ENCODE assay signal across 28 cellular contexts in the genomic region with DNA sequence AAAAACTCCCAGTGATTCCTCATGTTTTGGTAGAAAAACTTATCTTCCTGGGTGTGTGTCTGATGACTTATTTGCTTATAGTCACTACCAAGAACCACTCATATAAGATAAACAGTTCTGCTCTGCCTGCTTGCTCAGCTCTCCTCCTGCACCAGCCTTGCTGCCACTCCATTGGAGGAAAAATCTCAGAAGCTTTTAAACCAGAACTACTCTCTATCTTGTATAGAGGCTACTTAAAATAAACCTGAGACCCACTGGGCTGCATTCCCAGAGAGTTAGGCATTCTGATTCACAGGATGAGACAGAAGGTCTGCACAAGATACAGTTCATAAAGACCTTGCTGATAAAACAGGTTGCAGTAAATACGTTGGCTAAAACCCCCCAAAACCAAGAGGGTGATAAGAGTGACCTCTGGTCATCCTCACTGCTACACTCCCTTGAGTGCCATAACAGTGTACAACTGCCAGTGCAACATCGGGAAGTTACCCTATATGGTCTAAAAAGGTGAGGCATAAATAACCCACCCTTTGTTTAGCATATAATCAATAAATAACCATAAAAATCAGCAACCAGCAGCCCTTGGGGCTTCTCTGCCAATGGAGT.
DNase-seq lines count a peak whose midpoint lies in the region; ATAC-seq, FAIRE-seq and TF ChIP-seq lines count a peak whose summit lies in the region.
"Had no signal": no experiment of that assay in that cellular context is flagged by ENCODE, and none has a peak within 500 bp of the region (broad histone marks: within the 10 kb centered on the region; RNA-seq: fewer than 3 reads in every experiment).

No MANE protein-coding gene starts in this region.

- in situ Hi-C loops in IMR-90 (cut with MboI; ENCODE audit: low sequenced_read_pairs), result no loop called here

- H3K36me3 Mint-ChIP-seq in MCF 10A (ENCODE audit: insufficient read depth, unreplicated experiment) (no peaks in the 10 kb centered on the region), astrocyte (ENCODE audit: low read depth, unreplicated experiment) (no peaks in the 10 kb centered on the region), type B pancreatic cell (no peaks in the 10 kb centered on the region)
- H3K36me3 Mint-ChIP-seq: stimulated activated naive B cell treated with anti-CD40 and anti-IgM and Interleukin-4, amounts not matched to agents 10 μg/mL and 1 μg/mL and 100 μg/mL, for 72 hours; WTC11 had no signal

- H3K79me1 ChIP-seq in IMR-90 (ENCODE audit: low read depth in 1 of 2, low read length in 2 of 2) (no peaks in the 10 kb centered on the region), mesenchymal stem cell (replicated peaks; ENCODE audit: low read length, poor library complexity, severe bottlenecking) (no peaks in the 10 kb centered on the region)

- H3K9me2 ChIP-seq in Karpas-422 (replicated peaks; ENCODE audit: insufficient read depth, low read length), result no peaks in the 10 kb centered on the region

- H3K4me3 Mint-ChIP-seq in MCF 10A (ENCODE audit: unreplicated experiment) (no peak overlapping the region), astrocyte (ENCODE audit: unreplicated experiment) (no peak overlapping the region), type B pancreatic cell (no peak overlapping the region)
- H3K4me3 Mint-ChIP-seq: nephron; stimulated activated naive B cell treated with anti-CD40 and anti-IgM and Interleukin-4, amounts not matched to agents 10 μg/mL and 1 μg/mL and 100 μg/mL, for 72 hours; WTC11 had no signal

- H3K4ac ChIP-seq in IMR-90 (ENCODE audit: low read depth, low read length) (no peak overlapping the region), mesenchymal stem cell (ENCODE audit: low read depth in 1 of 2, low read length in 2 of 2) (no peak overlapping the region)

- no peaks in the 10 kb centered on the region for H3K4me1 ChIP-seq in breast epithelium
- H3K4me1 ChIP-seq in IMR-90 (ENCODE audit: control insufficient read depth, insufficient read depth, low read length), result 0 out of 2 replicates have a peak, but pooled peaks cover 2% of the 10 kb centered on the region
- H3K4me1 ChIP-seq in astrocyte (ENCODE audit: insufficient read depth, low read length), result no peaks in the 10 kb centered on the region
- no peaks in the 10 kb centered on the region for H3K4me1 ChIP-seq in mesenchymal stem cell (ENCODE audit: control insufficient read depth, insufficient read depth, low read depth, low read length)
- no peaks in the 10 kb centered on the region for H3K4me1 ChIP-seq in Karpas-422 (ENCODE audit: low read length)
- H3K4me1 ChIP-seq: foreskin keratinocyte, HAP-1, pancreas had no signal

- no CpG with 5 or more reads among the region's 2 CpGs for WGBS in IMR-90 (ENCODE audit: extremely low coverage in 2 of 2, insufficient read length in 1 of 2), 2 experiments
- WGBS in mesenchymal stem cell, result 18% methylated on average over 2 of the region's 2 CpGs

- POLR2A ChIA-PET in MCF 10A (lab: Yijun Ruan, JAX) (no interaction called here), IMR-90 (lab: Charles Lee; ENCODE audit: unreplicated experiment) (interaction anchor here (0.6 kb wide), 1 partner anchor 23 kb away, joined by 4 read pairs; no protein-coding TSS in a partner anchor)

- H3K27ac Mint-ChIP-seq in MCF 10A (ENCODE audit: low read depth, unreplicated experiment) (no peak overlapping the region), astrocyte (ENCODE audit: unreplicated experiment) (no peak overlapping the region), type B pancreatic cell (no peak overlapping the region)
- H3K27ac Mint-ChIP-seq: nephron; stimulated activated naive B cell treated with anti-CD40 and anti-IgM and Interleukin-4, amounts not matched to agents 10 μg/mL and 1 μg/mL and 100 μg/mL, for 72 hours; WTC11 had no signal

- no peak overlapping the region for H3K9ac ChIP-seq in IMR-90 (ENCODE audit: low read depth, low read length)
- H3K9ac ChIP-seq in astrocyte (ENCODE audit: low read length), result no peak overlapping the region
- no peak overlapping the region for H3K9ac ChIP-seq in mesenchymal stem cell (ENCODE audit: low read length)
- no peak overlapping the region for H3K9ac ChIP-seq in Karpas-422 (ENCODE audit: low read length)

- H3K14ac ChIP-seq in IMR-90 (replicated peaks; ENCODE audit: low read depth, low read length) (no peak overlapping the region), mesenchymal stem cell (ENCODE audit: low read length in 2 of 2) (no peak overlapping the region)

- H3K9me3 ChIP-seq in breast epithelium (no peaks in the 10 kb centered on the region), IMR-90 (ENCODE audit: control insufficient read depth, insufficient read depth, low read length) (no peaks in the 10 kb centered on the region), astrocyte (ENCODE audit: insufficient read depth, low read depth, low read length) (no peaks in the 10 kb centered on the region), mesenchymal stem cell (ENCODE audit: control insufficient read depth, low read length) (no peaks in the 10 kb centered on the region), Karpas-422 (ENCODE audit: low read length) (peaks cover 21% of the 10 kb centered on the region)
- H3K9me3 ChIP-seq: HAP-1, pancreas had no signal

- H2BK15ac ChIP-seq in IMR-90 (ENCODE audit: low read depth, low read length), result no peak overlapping the region
- no peak overlapping the region for H2BK15ac ChIP-seq in mesenchymal stem cell (ENCODE audit: low read depth, poor library complexity, severe bottlenecking)

- intact Hi-C loops in MCF 10A (cut with micrococcal nuclease), result no loop called here
- intact Hi-C loops in breast epithelium (cut with DNase I; ENCODE audit: low total_unique reads), result no loop called here
- intact Hi-C loops in IMR-90 (cut with micrococcal nuclease), result no loop called here

- H3K27me3 ChIP-seq in breast epithelium, result no peaks in the 10 kb centered on the region
- no peaks in the 10 kb centered on the region for H3K27me3 ChIP-seq in IMR-90 (ENCODE audit: control insufficient read depth, insufficient read depth, low read length)
- no peaks in the 10 kb centered on the region for H3K27me3 ChIP-seq in astrocyte (ENCODE audit: insufficient read depth, low read length)
- H3K27me3 ChIP-seq in mesenchymal stem cell (ENCODE audit: control insufficient read depth in 1 of 2, insufficient read depth in 1 of 2, low read length in 2 of 2), result no peaks in the 10 kb centered on the region
- H3K27me3 ChIP-seq in Karpas-422 (ENCODE audit: low read length), result no peaks in the 10 kb centered on the region
- H3K27me3 ChIP-seq: foreskin keratinocyte, pancreas had no signal

- H2AK5ac ChIP-seq in IMR-90 (ENCODE audit: low read depth, low read length), result no peak overlapping the region
- no peak overlapping the region for H2AK5ac ChIP-seq in mesenchymal stem cell (ENCODE audit: low read length, severe bottlenecking)

- H2BK5ac ChIP-seq in IMR-90 (ENCODE audit: low read depth, low read length, poor library complexity, severe bottlenecking) (no peak overlapping the region), mesenchymal stem cell (ENCODE audit: low read depth, low read length, poor library complexity, severe bottlenecking) (no peak overlapping the region)

- H4K20me1 ChIP-seq in IMR-90 (ENCODE audit: insufficient read depth, low read length), result no peaks in the 10 kb centered on the region
- H4K20me1 ChIP-seq in astrocyte (ENCODE audit: insufficient read depth, low read length), result no peaks in the 10 kb centered on the region
- H4K20me1 ChIP-seq in Karpas-422 (ENCODE audit: insufficient read depth, low read depth, low read length), result no peaks in the 10 kb centered on the region

- H3K27me3 Mint-ChIP-seq in MCF 10A (ENCODE audit: insufficient read depth, unreplicated experiment), result peaks cover 15% of the 10 kb centered on the region
- no peaks in the 10 kb centered on the region for H3K27me3 Mint-ChIP-seq in astrocyte (ENCODE audit: low read depth, unreplicated experiment)
- peaks cover 4% of the 10 kb centered on the region for H3K27me3 Mint-ChIP-seq in type B pancreatic cell
- H3K27me3 Mint-ChIP-seq: stimulated activated naive B cell treated with anti-CD40 and anti-IgM and Interleukin-4, amounts not matched to agents 10 μg/mL and 1 μg/mL and 100 μg/mL, for 72 hours had no signal

- H3K18ac ChIP-seq in IMR-90 (ENCODE audit: low read depth, low read length) (no peak overlapping the region), mesenchymal stem cell (ENCODE audit: low read depth in 1 of 2, low read length in 2 of 2) (no peak overlapping the region)

- CTCF ChIA-PET in MCF 10A (lab: Yijun Ruan, JAX) (no interaction called here), IMR-90 (lab: Yijun Ruan, JAX) (interaction anchor here (0.7 kb wide), 1 partner anchor 1272 kb away, joined by 7 read pairs; no protein-coding TSS in a partner anchor)

- H3K36me3 ChIP-seq in breast epithelium (no peaks in the 10 kb centered on the region), IMR-90 (ENCODE audit: control insufficient read depth, insufficient read depth, low read length) (no peaks in the 10 kb centered on the region), astrocyte (ENCODE audit: insufficient read depth, low read length) (no peaks in the 10 kb centered on the region), mesenchymal stem cell (ENCODE audit: control insufficient read depth in 1 of 2, insufficient read depth in 2 of 2, low read depth in 1 of 2, low read length in 2 of 2) (no peaks in the 10 kb centered on the region), Karpas-422 (ENCODE audit: insufficient read depth, low read length) (no peaks in the 10 kb centered on the region)
- H3K36me3 ChIP-seq: HAP-1, pancreas had no signal

- H4K8ac ChIP-seq in IMR-90 (ENCODE audit: low read depth in 2 of 2, low read length in 2 of 2) (no peak overlapping the region), mesenchymal stem cell (ENCODE audit: low read length) (no peak overlapping the region)

- DNase-seq in MCF 10A (ENCODE audit: unreplicated experiment) (peak; percentile 3), breast epithelium (ENCODE audit: low spot score in 2 of 2) (no peak), IMR-90 (peak; percentile 82), astrocyte (ENCODE audit: low read depth) (peak; percentile 34), mesenchymal stem cell (peak; percentile 82), Karpas-422 (no peak), type B pancreatic cell (ENCODE audit: extremely low spot score, unreplicated experiment) (no peak)
- DNase-seq: activated naive CD4-positive, alpha-beta T cell treated with anti-CD3 and anti-CD28 coated beads, Interleukin-2, amount 50 U/mL, for 16 hours; anterior cingulate cortex; cerebellar nuclear complex; COR-L47; DND-41; NCI-H1417 treated with DMSO at 0.1 percent for 48 hours; NCI-H524; pancreas; stimulated activated CD4-positive, alpha-beta T cell treated with anti-CD3 and anti-CD28 coated beads, Interleukin-4, amount 100 ng/mL, for 24 hours; stimulated activated naive B cell treated with anti-CD40 and anti-IgM and Interleukin-4, amounts not matched to agents 10 μg/mL and 1 μg/mL and 100 μg/mL, for 72 hours had no signal

- H3K4me1 Mint-ChIP-seq in MCF 10A (ENCODE audit: insufficient read depth, unreplicated experiment) (no peaks in the 10 kb centered on the region), astrocyte (ENCODE audit: low read depth, unreplicated experiment) (peaks cover 2% of the 10 kb centered on the region), type B pancreatic cell (ENCODE audit: unreplicated experiment) (no peaks in the 10 kb centered on the region)

- no peak overlapping the region for H3K23ac ChIP-seq in IMR-90 (ENCODE audit: low read depth, low read length)
- no peak overlapping the region for H3K23ac ChIP-seq in mesenchymal stem cell (ENCODE audit: low read length in 2 of 2)

- H3K56ac ChIP-seq in IMR-90 (ENCODE audit: extremely low read depth, insufficient read depth, low read length), result no peak overlapping the region

- H3K4me3 ChIP-seq in breast epithelium, result no peak overlapping the region
- no peak overlapping the region for H3K4me3 ChIP-seq in IMR-90 (ENCODE audit: insufficient read depth, low read depth, low read length)
- no peak overlapping the region for H3K4me3 ChIP-seq in astrocyte (ENCODE audit: insufficient read depth, low read depth, low read length)
- H3K4me3 ChIP-seq in mesenchymal stem cell (ENCODE audit: insufficient read depth in 1 of 2, low read depth in 1 of 2, low read length in 2 of 2), result no peak overlapping the region
- no peak overlapping the region for H3K4me3 ChIP-seq in Karpas-422 (ENCODE audit: low read length)
- H3K4me3 ChIP-seq: HAP-1, pancreas had no signal

- no peak overlapping the region for H2AK9ac ChIP-seq in IMR-90 (replicated peaks; ENCODE audit: low read depth, low read length, poor library complexity)

- H2BK120ac ChIP-seq in IMR-90 (ENCODE audit: low read depth, low read length), result no peak overlapping the region
- no peak overlapping the region for H2BK120ac ChIP-seq in mesenchymal stem cell (ENCODE audit: low read depth, low read length)

- no peak overlapping the region for H3K4me2 ChIP-seq in IMR-90 (ENCODE audit: low read depth, low read length)
- H3K4me2 ChIP-seq in astrocyte (ENCODE audit: low read length), result no peak overlapping the region
- H3K4me2 ChIP-seq in mesenchymal stem cell (ENCODE audit: low read length, poor library complexity, severe bottlenecking), result no peak overlapping the region
- H3K4me2 ChIP-seq in Karpas-422 (ENCODE audit: low read depth, low read length, poor library complexity, severe bottlenecking), result no peak overlapping the region

- H2AFZ ChIP-seq in IMR-90 (replicated peaks; ENCODE audit: low read length, poor library complexity) (no peak overlapping the region), astrocyte (ENCODE audit: low read depth, low read length) (no peak overlapping the region), mesenchymal stem cell (ENCODE audit: low read depth, low read length) (no peak overlapping the region), Karpas-422 (ENCODE audit: low read length) (no peak overlapping the region)

- H2BK20ac ChIP-seq in IMR-90 (ENCODE audit: low read depth, low read length), result no peak overlapping the region

- H4K91ac ChIP-seq in IMR-90 (ENCODE audit: insufficient read depth, low read depth, low read length) (no peak overlapping the region), mesenchymal stem cell (ENCODE audit: low read length) (no peak overlapping the region)

- no peaks in the 10 kb centered on the region for H3K9me1 ChIP-seq in IMR-90 (ENCODE audit: insufficient read depth, low read length)

- TF ChIP-seq POLR2A in breast epithelium (IDR thresholded peaks at IDR 0.05), result no peak
- no peak for TF ChIP-seq POLR2A in IMR-90 (IDR thresholded peaks at IDR 0.05; ENCODE audit: low read depth, low read length)

- H3K27ac ChIP-seq in breast epithelium (no peak overlapping the region), IMR-90 (ENCODE audit: insufficient read depth, low read length) (no peak overlapping the region), astrocyte (ENCODE audit: low read depth, low read length) (no peak overlapping the region), mesenchymal stem cell (ENCODE audit: low read length, poor library complexity, severe bottlenecking) (no peak overlapping the region), Karpas-422 (ENCODE audit: low read length) (no peak overlapping the region)
- H3K27ac ChIP-seq: epithelial cell of prostate, foreskin keratinocyte, HL-60, pancreas, RWPE1 had no signal

- dilution Hi-C loops in IMR-90 (cut with HindIII; ENCODE audit: low sequenced_read_pairs, unreplicated experiment), result no loop called here

- no peaks in the 10 kb centered on the region for H3K79me2 ChIP-seq in astrocyte (ENCODE audit: insufficient read depth, low read length)
- H3K79me2 ChIP-seq in Karpas-422 (ENCODE audit: low read length), result no peaks in the 10 kb centered on the region

- peak; percentile 100 for ATAC-seq in IMR-90 (ENCODE audit: low read depth)
- ATAC-seq in GM21367 (IDR thresholded peaks at IDR 0.05; ENCODE audit: unreplicated experiment), result no peak
- ATAC-seq: foreskin keratinocyte; pancreas; stimulated activated naive B cell treated with anti-CD40 and anti-IgM and Interleukin-4, amounts not matched to agents 10 μg/mL and 1 μg/mL and 100 μg/mL, for 72 hours; WTC11 had no signal

- H3K9me3 Mint-ChIP-seq in MCF 10A (ENCODE audit: unreplicated experiment) (no peaks in the 10 kb centered on the region), astrocyte (ENCODE audit: unreplicated experiment) (no peaks in the 10 kb centered on the region), type B pancreatic cell (no peaks in the 10 kb centered on the region)
- H3K9me3 Mint-ChIP-seq: nephron, WTC11 had no signal

- no TSS peak for BruUV-seq in MCF 10A (replicated peaks; lab: Mats Ljungman, UMichigan)
- no TSS peak for BruUV-seq in IMR-90 (replicated peaks; lab: Mats Ljungman, UMichigan)

- no peak for FAIRE-seq in astrocyte (lab: Jason Lieb, UNC)
- FAIRE-seq: A204.1, GM12891, pancreas, urothelium cell line had no signal

- TF ChIP-seq CTCF in MCF 10A (IDR thresholded peaks at IDR 0.05; ENCODE audit: unreplicated experiment) (no peak), breast epithelium (IDR thresholded peaks at IDR 0.05) (no peak), IMR-90 (conservative IDR thresholded peaks at IDR 0.05; ENCODE audit: low read depth, low read length) (no peak), astrocyte (IDR thresholded peaks at IDR 0.05; ENCODE audit: insufficient read depth, low read depth, low read length) (no peak), type B pancreatic cell (conservative IDR thresholded peaks at IDR 0.05) (no peak)

- H2BK12ac ChIP-seq in mesenchymal stem cell (ENCODE audit: low read length in 2 of 2), result no peak overlapping the region

- H4K5ac ChIP-seq in IMR-90 (ENCODE audit: low read depth, low read length), result no peak overlapping the region

- TF ChIP-seq RAD21 in IMR-90 (IDR thresholded peaks at IDR 0.05; ENCODE audit: low read length), result no peak

Comparison
In these comparisons a context has a peak if more than half of its experiments do, and no peak if none do; other contexts are left out.
1. DNase-seq: peak in MCF 10A (single experiment), IMR-90 (single experiment), astrocyte (single experiment) and mesenchymal stem cell (single experiment); none in breast epithelium (0 of 2), Karpas-422 (single experiment) and type B pancreatic cell (single experiment).